ENCODE assay signal across 14 cellular contexts in genomic region chr3:156602424-156602823, GRCh38. TPM values are rescaled to one million over a fixed set of nuclear protein-coding genes. Genes with fewer than 3 reads are reported as not detected.
DNase-seq lines count a peak whose midpoint lies in the region; ATAC-seq lines count a peak whose summit lies in the region.
"Had no signal": no experiment of that assay in that cellular context is flagged by ENCODE, and none has a peak within 500 bp of the region (broad histone marks: within the 10 kb centered on the region; RNA-seq: fewer than 3 reads in every experiment).

No MANE protein-coding gene starts in this region.

- H3K36me3 Mint-ChIP-seq in activated CD8-positive, alpha-beta T cell treated with anti-CD3 and anti-CD28 coated beads, Interleukin-2, amount 10 ng/mL, durations not matched to agents 7 days and 5 days (ENCODE audit: low read depth) = no peaks in the 10 kb centered on the region
- no peaks in the 10 kb centered on the region for H3K36me3 Mint-ChIP-seq in naive thymus-derived CD8-positive, alpha-beta T cell

- H3K27ac Mint-ChIP-seq in activated CD8-positive, alpha-beta T cell treated with anti-CD3 and anti-CD28 coated beads, Interleukin-2, amount 10 ng/mL, durations not matched to agents 7 days and 5 days = peak overlapping the region; percentile 35
- peak overlapping the region in 6 of 10 donors; percentile 4 to 82 (median 65) for H3K27ac Mint-ChIP-seq in naive thymus-derived CD8-positive, alpha-beta T cell
- H3K27ac Mint-ChIP-seq: nephron progenitor cell had no signal

- peaks cover 11% of the 10 kb centered on the region for H3K27me3 Mint-ChIP-seq in activated CD8-positive, alpha-beta T cell treated with anti-CD3 and anti-CD28 coated beads, Interleukin-2, amount 10 ng/mL, durations not matched to agents 7 days and 5 days (ENCODE audit: low read depth)
- peaks cover 6 to 30% (median 13%) of the 10 kb centered on the region in 5 donors for H3K27me3 Mint-ChIP-seq in naive thymus-derived CD8-positive, alpha-beta T cell

- H3K9me3 ChIP-seq in SJCRH30 (replicated peaks) = no peaks in the 10 kb centered on the region

- ATAC-seq in activated CD4-positive, CD25-positive, alpha-beta regulatory T cell treated with anti-CD3 and anti-CD28 coated beads, Interleukin-2, amount 50 U/mL, for 24 hours = peak; percentile 27 to 36
- peak; percentile 74 for ATAC-seq in activated CD8-positive, alpha-beta T cell treated with anti-CD3 and anti-CD28 coated beads, Interleukin-2, amount 10 ng/mL, durations not matched to agents 7 days and 5 days
- peak; percentile 91 to 93 for ATAC-seq in naive thymus-derived CD8-positive, alpha-beta T cell

- no peaks in the 10 kb centered on the region for H3K4me1 ChIP-seq in SJCRH30

- DNase-seq in activated CD4-positive, CD25-positive, alpha-beta regulatory T cell treated with anti-CD3 and anti-CD28 coated beads, Interleukin-2, amount 50 U/mL, for 72 hours = no peak
- DNase-seq in HCEC 1CT (peak; percentile 20), HUDEP-2 (lab: John Stamatoyannopoulos, UW; ENCODE audit: unreplicated experiment in 76 of 76) (no peak), putamen (ENCODE audit: low spot score) (no peak), SJCRH30 (no peak)
- no peak for DNase-seq in activated CD8-positive, alpha-beta T cell treated with anti-CD3 and anti-CD28 coated beads, Interleukin-2, amount 10 ng/mL, durations not matched to agents 7 days and 5 days
- DNase-seq in naive thymus-derived CD8-positive, alpha-beta T cell = peak in 4 of 10 donors; percentile 8 to 72 (median 50)
- DNase-seq: activated CD4-positive, alpha-beta T cell treated with anti-CD3 and anti-CD28 coated beads, Interleukin-2, amount 50 U/mL, for 48 hours; erythroblast; NCI-H1048; NCI-H774; nephron progenitor cell had no signal

- H3K4me3 Mint-ChIP-seq in activated CD8-positive, alpha-beta T cell treated with anti-CD3 and anti-CD28 coated beads, Interleukin-2, amount 10 ng/mL, durations not matched to agents 7 days and 5 days = no peak overlapping the region
- no peak overlapping the region for H3K4me3 Mint-ChIP-seq in naive thymus-derived CD8-positive, alpha-beta T cell
- H3K4me3 Mint-ChIP-seq: nephron progenitor cell had no signal

- no peaks in the 10 kb centered on the region for H3K27me3 ChIP-seq in SJCRH30

- POLR2A ChIA-PET in activated CD8-positive, alpha-beta T cell treated with anti-CD3 and anti-CD28 coated beads, Interleukin-2, amount 10 ng/mL, durations not matched to agents 7 days and 5 days (lab: Charles Lee) = interaction anchor here (0.6 to 1.7 kb wide), 5 partner anchors 31 to 424 kb away, joined by 3 to 4 read pairs (median 3); partner anchors contain the start of gene TIPARP
- POLR2A ChIA-PET in naive thymus-derived CD8-positive, alpha-beta T cell (lab: Charles Lee) = no interaction called here

- CTCF ChIA-PET in activated CD8-positive, alpha-beta T cell treated with anti-CD3 and anti-CD28 coated beads, Interleukin-2, amount 10 ng/mL, durations not matched to agents 7 days and 5 days (lab: Charles Lee) = interaction anchor here (0.7 to 1.4 kb wide), 3 partner anchors 11 to 71 kb away, joined by 3 to 4 read pairs (median 3); no protein-coding TSS in a partner anchor

- H3K27ac ChIP-seq in SJCRH30 = no peak overlapping the region
- H3K27ac ChIP-seq: 22Rv1 had no signal

- H3K4me1 Mint-ChIP-seq in activated CD8-positive, alpha-beta T cell treated with anti-CD3 and anti-CD28 coated beads, Interleukin-2, amount 10 ng/mL, durations not matched to agents 7 days and 5 days (ENCODE audit: low read depth) = peaks cover 22% of the 10 kb centered on the region
- peaks cover 6 to 24% (median 19%) of the 10 kb centered on the region in 4 donors for H3K4me1 Mint-ChIP-seq in naive thymus-derived CD8-positive, alpha-beta T cell

- no peaks in the 10 kb centered on the region for H3K36me3 ChIP-seq in SJCRH30

- H3K4me3 ChIP-seq in SJCRH30 = no peak overlapping the region

- H3K9me3 Mint-ChIP-seq in activated CD8-positive, alpha-beta T cell treated with anti-CD3 and anti-CD28 coated beads, Interleukin-2, amount 10 ng/mL, durations not matched to agents 7 days and 5 days (ENCODE audit: insufficient read depth) = no peaks in the 10 kb centered on the region
- H3K9me3 Mint-ChIP-seq in naive thymus-derived CD8-positive, alpha-beta T cell = no peaks in the 10 kb centered on the region
- H3K9me3 Mint-ChIP-seq: nephron progenitor cell had no signal

RNA-seq across cellular contexts. Expression of gene SSR3, which starts 47.5 kb away (rescaled TPM):
- total RNA-seq in activated CD8-positive, alpha-beta T cell treated with anti-CD3 and anti-CD28 coated beads, Interleukin-2, amount 10 ng/mL, durations not matched to agents 7 days and 5 days = 100 to 1,000 TPM; 133 to 147 TPM
- total RNA-seq in naive thymus-derived CD8-positive, alpha-beta T cell = 10 to 100 TPM; 68.5 to 68.7 TPM
- polyA plus RNA-seq in naive thymus-derived CD8-positive, alpha-beta T cell = 10 to 100 TPM; 81.7 to 93.9 (median 86.3) TPM
- 149 and 158 TPM in 2 replicates for total RNA-seq in SJCRH30 (2014; rRNA removed; shearing (Covaris generic))

Comparison
In these comparisons a context has a peak if more than half of its experiments do, and no peak if none do; other contexts are left out.
1. ATAC-seq: peak in every context shown above with its lines; median percentile 92 in naive thymus-derived CD8-positive, alpha-beta T cell; 74 in activated CD8-positive, alpha-beta T cell treated with anti-CD3 and anti-CD28 coated beads, Interleukin-2, amount 10 ng/mL, durations not matched to agents 7 days and 5 days; 32 in activated CD4-positive, CD25-positive, alpha-beta regulatory T cell treated with anti-CD3 and anti-CD28 coated beads, Interleukin-2, amount 50 U/mL, for 24 hours.